In genomic region chr4:11765849-11766453, GRCh38 we compare ENCODE assay signal across 10 cellular contexts.
DNase-seq lines count a peak whose midpoint lies in the region; ATAC-seq and TF ChIP-seq lines count a peak whose summit lies in the region.
"Had no signal": no experiment of that assay in that cellular context is flagged by ENCODE, and none has a peak within 500 bp of the region (broad histone marks: within the 10 kb centered on the region; RNA-seq: fewer than 3 reads in every experiment).

No MANE protein-coding gene starts in this region.

- 30% methylated on average over 4 of the region's 4 CpGs for WGBS in suprapubic skin

- no peak for ATAC-seq in CD4-positive, CD25-positive, alpha-beta regulatory T cell (ENCODE audit: low read depth in 2 of 2)
- ATAC-seq in GM18519 (IDR thresholded peaks at IDR 0.05; ENCODE audit: low FRiP score, unreplicated experiment) (peak; percentile 72), HG03565 (IDR thresholded peaks at IDR 0.05; ENCODE audit: unreplicated experiment) (peak; percentile 71)

- no peaks in the 10 kb centered on the region for H3K36me3 Mint-ChIP-seq in CD4-positive, CD25-positive, alpha-beta regulatory T cell

- no peaks in the 10 kb centered on the region for H3F3A ChIP-seq in SU-DHL-6 (ENCODE audit: insufficient read depth)

- no peak overlapping the region for H3K27ac ChIP-seq in CD4-positive, CD25-positive, alpha-beta regulatory T cell (ENCODE audit: insufficient read depth, low read length, poor library complexity, severe bottlenecking)
- H3K27ac ChIP-seq in SU-DHL-6 (ENCODE audit: low read depth, low read length), result no peak overlapping the region
- no peak overlapping the region for H3K27ac ChIP-seq in suprapubic skin
- H3K27ac ChIP-seq: SJSA1 had no signal

- peak in 2 of 3 donors; percentile 1 to 36 for DNase-seq in CD4-positive, CD25-positive, alpha-beta regulatory T cell
- DNase-seq in globus pallidus (ENCODE audit: low spot score) (peak; percentile 14), smooth muscle cell of the brain vasculature (ENCODE audit: low read depth, low spot score) (peak; percentile 17), ureter (ENCODE audit: low spot score) (no peak), suprapubic skin (ENCODE audit: low spot score in 2 of 2) (no peak)

- H3K9ac ChIP-seq in SU-DHL-6 (ENCODE audit: low read length), result no peak overlapping the region

- no peak overlapping the region for H2AFZ ChIP-seq in SU-DHL-6 (ENCODE audit: low read depth, low read length, severe bottlenecking)

- no peaks in the 10 kb centered on the region for H3K79me2 ChIP-seq in SU-DHL-6 (ENCODE audit: insufficient read depth, low read length)

- no peak overlapping the region for H3K4me2 ChIP-seq in SU-DHL-6 (ENCODE audit: low read depth, low read length, poor library complexity, severe bottlenecking)

- no peaks in the 10 kb centered on the region for H3K27me3 ChIP-seq in CD4-positive, CD25-positive, alpha-beta regulatory T cell (ENCODE audit: control insufficient read depth, insufficient read depth, low read length)
- H3K27me3 ChIP-seq in SU-DHL-6 (ENCODE audit: low read length) (no peaks in the 10 kb centered on the region), suprapubic skin (no peaks in the 10 kb centered on the region)
- H3K27me3 ChIP-seq: SJSA1 had no signal

- H3K9me2 ChIP-seq in SU-DHL-6 (replicated peaks; ENCODE audit: insufficient read depth, low read length), result no peaks in the 10 kb centered on the region

- no peaks in the 10 kb centered on the region for H4K20me1 ChIP-seq in SU-DHL-6 (ENCODE audit: low read depth, low read length)

- no peak for TF ChIP-seq EP300 in suprapubic skin (IDR thresholded peaks at IDR 0.05)

- TF ChIP-seq CTCF in SU-DHL-6 (IDR thresholded peaks at IDR 0.05; ENCODE audit: insufficient read depth, low read length, poor library complexity, severe bottlenecking) (peak; percentile 49), suprapubic skin (IDR thresholded peaks at IDR 0.05) (peak in 1 of 2 donors; percentile 59)

- H3K4me3 Mint-ChIP-seq in CD4-positive, CD25-positive, alpha-beta regulatory T cell, result no peak overlapping the region

- H3K4me1 Mint-ChIP-seq in CD4-positive, CD25-positive, alpha-beta regulatory T cell, result no peaks in the 10 kb centered on the region

- H3K4me3 ChIP-seq in CD4-positive, CD25-positive, alpha-beta regulatory T cell (ENCODE audit: low read depth, low read length), result no peak overlapping the region
- H3K4me3 ChIP-seq in SU-DHL-6 (ENCODE audit: insufficient read depth, low read length, poor library complexity, severe bottlenecking) (no peak overlapping the region), suprapubic skin (no peak overlapping the region)
- H3K4me3 ChIP-seq: lung, SJSA1 had no signal

- no peaks in the 10 kb centered on the region for H3K36me3 ChIP-seq in CD4-positive, CD25-positive, alpha-beta regulatory T cell (ENCODE audit: control insufficient read depth, insufficient read depth, low read length)
- H3K36me3 ChIP-seq in SU-DHL-6 (ENCODE audit: low read length) (no peaks in the 10 kb centered on the region), suprapubic skin (no peaks in the 10 kb centered on the region)
- H3K36me3 ChIP-seq: SJSA1 had no signal

- no peaks in the 10 kb centered on the region for H3K9me3 ChIP-seq in CD4-positive, CD25-positive, alpha-beta regulatory T cell (ENCODE audit: control insufficient read depth in 2 of 2, low read length in 2 of 2)
- no peaks in the 10 kb centered on the region for H3K9me3 ChIP-seq in SU-DHL-6 (ENCODE audit: insufficient read depth, low read length)
- no peaks in the 10 kb centered on the region for H3K9me3 ChIP-seq in suprapubic skin
- H3K9me3 ChIP-seq: SJSA1 had no signal

- peaks cover 0 to 3% (median 0%) of the 10 kb centered on the region in 7 donors for H3K9me3 Mint-ChIP-seq in CD4-positive, CD25-positive, alpha-beta regulatory T cell

- H3K27ac Mint-ChIP-seq in CD4-positive, CD25-positive, alpha-beta regulatory T cell, result no peak overlapping the region

- H3K27me3 Mint-ChIP-seq in CD4-positive, CD25-positive, alpha-beta regulatory T cell, result no peaks in the 10 kb centered on the region

- no peaks in the 10 kb centered on the region for H3K4me1 ChIP-seq in CD4-positive, CD25-positive, alpha-beta regulatory T cell (ENCODE audit: control insufficient read depth, insufficient read depth, low read length, poor library complexity, severe bottlenecking)
- no peaks in the 10 kb centered on the region for H3K4me1 ChIP-seq in suprapubic skin
- H3K4me1 ChIP-seq: SJSA1 had no signal

- no peak for TF ChIP-seq POLR2A in suprapubic skin (IDR thresholded peaks at IDR 0.05)

Comparison
In these comparisons a context has a peak if more than half of its experiments do, and no peak if none do; other contexts are left out.
1. ATAC-seq: peak in GM18519 (single experiment) and HG03565 (single experiment); none in CD4-positive, CD25-positive, alpha-beta regulatory T cell (0 of 2).
2. DNase-seq: peak in CD4-positive, CD25-positive, alpha-beta regulatory T cell (2 of 3), globus pallidus (single experiment) and smooth muscle cell of the brain vasculature (single experiment); none in ureter (single experiment) and suprapubic skin (0 of 2).